ENCODE assay signal across 14 cellular contexts in the genomic region with DNA sequence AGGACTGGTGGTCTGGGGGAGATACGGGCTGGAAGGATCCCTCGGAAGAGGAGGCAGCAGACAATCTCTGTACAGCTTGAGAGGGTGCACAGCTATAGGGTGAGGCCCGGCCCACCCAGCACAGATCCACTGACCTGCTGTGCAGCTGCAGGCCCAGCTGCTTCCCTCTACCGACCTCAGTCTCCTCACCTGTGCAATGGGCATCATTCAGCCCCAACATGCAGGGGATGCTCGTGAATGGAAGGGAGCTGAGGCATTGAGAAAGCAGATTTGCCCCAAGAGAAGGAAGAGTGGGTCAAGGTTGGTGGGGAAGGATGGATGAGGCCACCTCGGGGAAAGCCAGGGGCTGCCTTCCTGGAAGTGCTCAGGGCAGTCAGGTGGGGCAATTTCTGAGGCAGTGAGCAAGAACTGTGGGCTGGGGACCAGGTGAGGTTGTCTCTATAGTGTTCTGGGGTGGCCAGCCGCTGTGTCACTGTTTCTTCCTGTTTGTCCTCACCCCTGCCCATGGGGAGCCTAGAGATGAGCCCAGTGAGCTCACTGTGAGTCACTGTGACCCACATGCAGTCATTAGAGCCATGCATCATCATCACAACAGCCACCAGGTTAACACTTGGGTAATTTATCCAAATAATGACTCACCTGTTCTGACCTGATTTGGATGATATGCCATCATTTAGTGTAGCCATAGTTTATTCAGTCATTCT. TPM values are rescaled to one million over a fixed set of nuclear protein-coding genes. Genes with fewer than 3 reads are reported as not detected.
DNase-seq lines count a peak whose midpoint lies in the region; ATAC-seq, FAIRE-seq and TF ChIP-seq lines count a peak whose summit lies in the region.
"Had no signal": no experiment of that assay in that cellular context is flagged by ENCODE, and none has a peak within 500 bp of the region (broad histone marks: within the 10 kb centered on the region; RNA-seq: fewer than 3 reads in every experiment).

No MANE protein-coding gene starts in this region.

- H3K79me1 ChIP-seq in IMR-90 (ENCODE audit: low read depth in 1 of 2, low read length in 2 of 2), result no peaks in the 10 kb centered on the region

- H3K27ac Mint-ChIP-seq in nephron progenitor cell, result no peak overlapping the region
- H3K27ac Mint-ChIP-seq: activated CD4-positive, alpha-beta T cell treated with anti-CD3 and anti-CD28 coated beads, Interleukin-2, amount 10 ng/mL, durations not matched to agents 7 days and 5 days had no signal

- H3K4me2 ChIP-seq in IMR-90 (ENCODE audit: low read depth, low read length) (no peak overlapping the region), K562 (ENCODE audit: insufficient read depth, low read length) (no peak overlapping the region)

- H4K91ac ChIP-seq in IMR-90 (ENCODE audit: insufficient read depth, low read depth, low read length), result no peak overlapping the region

- TF ChIP-seq CTCF in IMR-90 (conservative IDR thresholded peaks at IDR 0.05; ENCODE audit: low read depth, low read length) (no peak), K562 (IDR thresholded peaks at IDR 0.05 in 2 of 3, conservative IDR thresholded peaks at IDR 0.05 in 1 of 3; ENCODE audit: insufficient read depth in 2 of 3, low read depth in 1 of 3, low read length in 3 of 3) (no peak), spleen (IDR thresholded peaks at IDR 0.05 in 8 of 11, conservative IDR thresholded peaks at IDR 0.05 in 3 of 11) (no peak), nephron progenitor cell (IDR thresholded peaks at IDR 0.05) (no peak)

- intact Hi-C loops in IMR-90 (cut with micrococcal nuclease) (no loop called here), K562 (cut with micrococcal nuclease) (no loop called here), spleen (cut with DNase I; ENCODE audit: low total_unique reads) (no loop called here)

- H2BK20ac ChIP-seq in IMR-90 (ENCODE audit: low read depth, low read length), result no peak overlapping the region

- H3K36me3 Mint-ChIP-seq in nephron progenitor cell (ENCODE audit: low read depth), result no peaks in the 10 kb centered on the region

- H3K4me1 Mint-ChIP-seq in nephron progenitor cell, result no peaks in the 10 kb centered on the region
- H3K4me1 Mint-ChIP-seq: activated CD4-positive, alpha-beta T cell treated with anti-CD3 and anti-CD28 coated beads, Interleukin-2, amount 10 ng/mL, durations not matched to agents 7 days and 5 days had no signal

- TF ChIP-seq EP300 in K562 (IDR thresholded peaks at IDR 0.05; ENCODE audit: low read length), result no peak

- no peak for TF ChIP-seq RAD21 in IMR-90 (IDR thresholded peaks at IDR 0.05; ENCODE audit: low read length)
- no peak for TF ChIP-seq RAD21 in K562 (CRISPR knock-in tag; conservative IDR thresholded peaks at IDR 0.05 in 1 of 2, IDR thresholded peaks at IDR 0.05 in 1 of 2)

- in situ Hi-C loops in IMR-90 (cut with MboI; ENCODE audit: low sequenced_read_pairs) (no loop called here), K562 (cut with MboI) (no loop called here)

- H3K56ac ChIP-seq in IMR-90 (ENCODE audit: extremely low read depth, insufficient read depth, low read length), result no peak overlapping the region

- no peak overlapping the region for H2AK5ac ChIP-seq in IMR-90 (ENCODE audit: low read depth, low read length)

- POLR2A ChIA-PET in IMR-90 (lab: Charles Lee; ENCODE audit: unreplicated experiment), result no interaction called here
- POLR2A ChIA-PET in K562 (lab: Yijun Ruan, JAX), result interaction anchor here (0.6 to 0.9 kb wide), 2 partner anchors 14 to 19 kb away, joined by 3 read pairs; no protein-coding TSS in a partner anchor

- no peaks in the 10 kb centered on the region for H3K9me3 ChIP-seq in IMR-90 (ENCODE audit: control insufficient read depth, insufficient read depth, low read length)
- no peaks in the 10 kb centered on the region for H3K9me3 ChIP-seq in K562 (replicated peaks; ENCODE audit: control insufficient read depth, insufficient read depth, low read depth, low read length)
- no peaks in the 10 kb centered on the region for H3K9me3 ChIP-seq in small intestine (ENCODE audit: control insufficient read depth, low read depth)
- H3K9me3 ChIP-seq in spleen, result no peaks in the 10 kb centered on the region
- H3K9me3 ChIP-seq: neutrophil had no signal

- H3K79me2 ChIP-seq in K562 (ENCODE audit: control insufficient read depth, insufficient read depth, low read length), result no peaks in the 10 kb centered on the region

- no peak overlapping the region for H3K14ac ChIP-seq in IMR-90 (replicated peaks; ENCODE audit: low read depth, low read length)

- no peak overlapping the region for H2BK5ac ChIP-seq in IMR-90 (ENCODE audit: low read depth, low read length, poor library complexity, severe bottlenecking)

- no peak overlapping the region for H2AK9ac ChIP-seq in IMR-90 (replicated peaks; ENCODE audit: low read depth, low read length, poor library complexity)

- H4K5ac ChIP-seq in IMR-90 (ENCODE audit: low read depth, low read length), result no peak overlapping the region

- H4K8ac ChIP-seq in IMR-90 (ENCODE audit: low read depth in 2 of 2, low read length in 2 of 2), result no peak overlapping the region

- H4K20me1 ChIP-seq in IMR-90 (ENCODE audit: insufficient read depth, low read length) (no peaks in the 10 kb centered on the region), K562 (replicated peaks; ENCODE audit: control insufficient read depth, insufficient read depth, low read length) (no peaks in the 10 kb centered on the region)

- WGBS in IMR-90 (ENCODE audit: extremely low coverage in 2 of 2, insufficient read length in 1 of 2), 2 experiments, result no CpG with 5 or more reads among the region's 7 CpGs
- 13% methylated on average over 6 of the region's 7 CpGs for WGBS in K562 (ENCODE audit: insufficient coverage, low coverage, missing lambda C conversion rate)
- 55 to 81% (median 78%) methylated on average over 7 of the region's 7 CpGs for WGBS in small intestine, 3 donors
- 56 to 85% (median 67%) methylated on average over 3 to 7 of the region's 7 CpGs for WGBS in spleen, 5 donors

- TF ChIP-seq POLR2A in IMR-90 (IDR thresholded peaks at IDR 0.05; ENCODE audit: low read depth, low read length), result no peak
- no peak for TF ChIP-seq POLR2A in K562 (conservative IDR thresholded peaks at IDR 0.05)
- no peak for TF ChIP-seq POLR2A in spleen (IDR thresholded peaks at IDR 0.05)

- DNase-seq in DMS53 (lab: John Stamatoyannopoulos, UW), result peak; percentile 16
- DNase-seq in DMS53 treated with DMSO at 0.1 percent for 48 hours (lab: John Stamatoyannopoulos, UW; ENCODE audit: unreplicated experiment), result no peak
- peak; percentile 4 for DNase-seq in IMR-90
- DNase-seq in K562 (ENCODE audit: extremely low read depth in 1 of 4, low spot score in 3 of 4), result peak in 2 of 4 experiments; percentile 8 to 28
- no peak for DNase-seq in small intestine
- DNase-seq in spleen, result no peak
- no peak for DNase-seq in nephron progenitor cell
- DNase-seq: activated CD4-positive, alpha-beta T cell treated with anti-CD3 and anti-CD28 coated beads, Interleukin-2, amount 10 ng/mL, durations not matched to agents 7 days and 5 days; anterior cingulate cortex; NCI-H1417 treated with DMSO at 0.1 percent for 48 hours had no signal

- no peak overlapping the region for H3K4me3 ChIP-seq in IMR-90 (ENCODE audit: insufficient read depth, low read depth, low read length)
- no peak overlapping the region for H3K4me3 ChIP-seq in K562
- no peak overlapping the region for H3K4me3 ChIP-seq in small intestine (ENCODE audit: low read depth in 1 of 2, low read length in 2 of 2)
- no peak overlapping the region for H3K4me3 ChIP-seq in spleen

- ATAC-seq in IMR-90 (ENCODE audit: low read depth) (no peak), K562 (no peak), GM21381 (IDR thresholded peaks at IDR 0.05; ENCODE audit: unreplicated experiment) (no peak)

- H3K9me3 Mint-ChIP-seq in nephron progenitor cell, result peaks cover 20% of the 10 kb centered on the region
- H3K9me3 Mint-ChIP-seq: activated CD4-positive, alpha-beta T cell treated with anti-CD3 and anti-CD28 coated beads, Interleukin-2, amount 10 ng/mL, durations not matched to agents 7 days and 5 days had no signal

- dilution Hi-C loops in IMR-90 (cut with HindIII; ENCODE audit: low sequenced_read_pairs, unreplicated experiment), result no loop called here

- peaks cover 9% of the 10 kb centered on the region for H3K27me3 ChIP-seq in IMR-90 (ENCODE audit: control insufficient read depth, insufficient read depth, low read length)
- H3K27me3 ChIP-seq in K562 (ENCODE audit: control insufficient read depth in 2 of 2, insufficient read depth in 2 of 2, low read length in 2 of 2), result no peaks in the 10 kb centered on the region
- H3K27me3 ChIP-seq in small intestine (ENCODE audit: control insufficient read depth in 2 of 2, insufficient read depth in 2 of 2, low read length in 2 of 2), result no peaks in the 10 kb centered on the region
- peaks cover 0 to 11% (median 0%) of the 10 kb centered on the region in 7 donors for H3K27me3 ChIP-seq in spleen (replicated peaks in 1 of 7)
- H3K27me3 ChIP-seq: neutrophil had no signal

- no peak overlapping the region for H3K23ac ChIP-seq in IMR-90 (ENCODE audit: low read depth, low read length)

- H3K27me3 Mint-ChIP-seq in nephron progenitor cell (ENCODE audit: low read depth, poor library complexity), result no peaks in the 10 kb centered on the region

- H3K9me1 ChIP-seq in IMR-90 (ENCODE audit: insufficient read depth, low read length) (no peaks in the 10 kb centered on the region), K562 (ENCODE audit: control insufficient read depth, insufficient read depth, low read length) (no peaks in the 10 kb centered on the region)

- no peak overlapping the region for H3K18ac ChIP-seq in IMR-90 (ENCODE audit: low read depth, low read length)

- CTCF ChIA-PET in IMR-90 (lab: Yijun Ruan, JAX), result no interaction called here
- CTCF ChIA-PET in K562 (lab: Yijun Ruan, JAX; ENCODE audit: low intra/inter-chr PET ratio), result no interaction called here

- BruUV-seq in IMR-90 (replicated peaks; lab: Mats Ljungman, UMichigan), result no TSS peak
- no TSS peak for BruUV-seq in K562 (replicated peaks; lab: Mats Ljungman, UMichigan)

- H3K4me1 ChIP-seq in IMR-90 (ENCODE audit: control insufficient read depth, insufficient read depth, low read length) (no peaks in the 10 kb centered on the region), K562 (replicated peaks in 1 of 2; ENCODE audit: control insufficient read depth in 2 of 2, insufficient read depth in 2 of 2, low read length in 2 of 2) (peaks cover 4 to 7% of the 10 kb centered on the region in 2 experiments; a peak in 3 of 5 replicates), small intestine (ENCODE audit: control insufficient read depth in 2 of 2, insufficient read depth in 1 of 2, low read depth in 1 of 2, low read length in 1 of 2) (no peaks in the 10 kb centered on the region), spleen (no peaks in the 10 kb centered on the region)

- H2AFZ ChIP-seq in IMR-90 (replicated peaks; ENCODE audit: low read length, poor library complexity) (no peak overlapping the region), K562 (ENCODE audit: low read depth, low read length) (no peak overlapping the region)

- H3K9ac ChIP-seq in IMR-90 (ENCODE audit: low read depth, low read length) (no peak overlapping the region), K562 (ENCODE audit: insufficient read depth in 1 of 2, low read depth in 2 of 2, low read length in 2 of 2) (no peak overlapping the region)

- no peaks in the 10 kb centered on the region for H3K36me3 ChIP-seq in IMR-90 (ENCODE audit: control insufficient read depth, insufficient read depth, low read length)
- no peaks in the 10 kb centered on the region for H3K36me3 ChIP-seq in K562 (ENCODE audit: control insufficient read depth, insufficient read depth, low read length)
- H3K36me3 ChIP-seq in small intestine (ENCODE audit: control insufficient read depth in 2 of 2, insufficient read depth in 2 of 2, low read length in 2 of 2), result no peaks in the 10 kb centered on the region
- no peaks in the 10 kb centered on the region for H3K36me3 ChIP-seq in spleen
- H3K36me3 ChIP-seq: neutrophil had no signal

- no peak overlapping the region for H3K4ac ChIP-seq in IMR-90 (ENCODE audit: low read depth, low read length)

- peak; percentile 72 for FAIRE-seq in K562 (lab: Jason Lieb, UNC)
- FAIRE-seq in small intestine (lab: Jason Lieb, UNC), result peak; percentile 62

- no peak overlapping the region for H2BK15ac ChIP-seq in IMR-90 (ENCODE audit: low read depth, low read length)

- no peak overlapping the region for H3K27ac ChIP-seq in IMR-90 (ENCODE audit: insufficient read depth, low read length)
- H3K27ac ChIP-seq in K562 (ENCODE audit: extremely low read depth, low read depth, low read length), result no peak overlapping the region; the same call in 2 of the 3 replicates
- no peak overlapping the region for H3K27ac ChIP-seq in small intestine (ENCODE audit: low read depth in 1 of 2, low read length in 1 of 2)
- H3K27ac ChIP-seq in spleen, result no peak overlapping the region
- H3K27ac ChIP-seq: 22Rv1, neutrophil had no signal

- no peak overlapping the region for H3K4me3 Mint-ChIP-seq in nephron progenitor cell
- H3K4me3 Mint-ChIP-seq: activated CD4-positive, alpha-beta T cell treated with anti-CD3 and anti-CD28 coated beads, Interleukin-2, amount 10 ng/mL, durations not matched to agents 7 days and 5 days had no signal

- no peak overlapping the region for H2BK120ac ChIP-seq in IMR-90 (ENCODE audit: low read depth, low read length)

RNA-seq across cellular contexts. Expression of a gene that starts 22.2 kb away (rescaled TPM):
- total RNA-seq in IMR-90 (2012; rRNA removed) (not detected in 2 replicates), K562 (2014; rRNA removed) (not detected in 2 replicates), K562 (2014; rRNA removed; fragmentation: Illumina TruSeq; extraction: Trizol) (0.36 TPM in 1 of 2 replicates, not detected in the other), K562 (2015; rRNA removed; fragmentation: Illumina TruSeq; extraction: Trizol) (not detected in 2 replicates), K562 (2021) (not detected in 2 replicates), spleen (not detected)
- polyA plus RNA-seq in IMR-90 (2012; rRNA removed) (not detected in 2 replicates), K562 (2011; rRNA removed) (not detected in 2 replicates), K562 (2014; fragmentation: Illumina TruSeq; extraction: Trizol) (not detected in 2 replicates), K562 (2014; fragmentation: Nextera tagmentation; extraction: Ambion mirVana) (under 1 TPM; 0.14 to 0.21 TPM), K562 (2014; rRNA removed) (not detected in 2 replicates), small intestine (1 to 10 TPM in 1 of 3 donors, not detected in 2; 1.6 TPM), spleen (not detected)
- polyA plus RNA-seq in IMR-90 (2012; cell fraction: cytosol; rRNA removed), result not detected in 2 replicates
- polyA plus RNA-seq in IMR-90 (2012; cell fraction: nucleus; rRNA removed; ENCODE audit: low replicate concordance), result not detected in 2 replicates
- not detected in 2 replicates for total RNA-seq in K562 (2011; cell fraction: chromatin; rRNA removed; ENCODE audit: low replicate concordance)
- total RNA-seq in K562 (2011; cell fraction: nucleolus; rRNA removed), result not detected in 2 replicates
- total RNA-seq in K562 (2011; cell fraction: nucleoplasm; rRNA removed), result not detected in 2 replicates
- 0.12 TPM in 1 of 2 replicates, not detected in the other for polyA plus RNA-seq in K562 (2011; cell fraction: cytosol; rRNA removed)
- polyA plus RNA-seq in K562 (2011; cell fraction: nucleus; rRNA removed), result not detected in 2 replicates
- not detected in 2 replicates for polyA plus RNA-seq in K562 (2012)
- polyA minus RNA-seq in K562 (2011; rRNA and poly(A)+ RNA removed), result not detected in 2 replicates
- polyA minus RNA-seq in K562 (2011; cell fraction: cytosol; rRNA and poly(A)+ RNA removed), result not detected in 2 replicates
- polyA minus RNA-seq in K562 (2011; cell fraction: nucleus; rRNA and poly(A)+ RNA removed), result not detected in 2 replicates
- total RNA-seq: activated CD4-positive, alpha-beta T cell treated with anti-CD3 and anti-CD28 coated beads, Interleukin-2, amount 10 ng/mL, durations not matched to agents 7 days and 5 days; temporal lobe had no signal

Comparison
In these comparisons a context has a peak if more than half of its experiments do, and no peak if none do; other contexts are left out.
1. DNase-seq: peak in DMS53 (single experiment) and IMR-90 (single experiment); none in DMS53 treated with DMSO at 0.1 percent for 48 hours (single experiment), small intestine (single experiment), spleen (single experiment) and nephron progenitor cell (single experiment).